9 cellular contexts compared by ENCODE assay signal in genomic region chr14:64801800-64802199, GRCh38.
A peak's percentile ranks its signal among the peaks of the same experiment; 100 is the strongest.
DNase-seq lines count a peak whose midpoint lies in the region; ATAC-seq, FAIRE-seq and TF ChIP-seq lines count a peak whose summit lies in the region.
"Had no signal": no experiment of that assay in that cellular context is flagged by ENCODE, and none has a peak within 500 bp of the region (broad histone marks: within the 10 kb centered on the region; RNA-seq: fewer than 3 reads in every experiment).

No MANE protein-coding gene starts in this region.

- in situ Hi-C loops in SK-MEL-5 (cut with HindIII; ENCODE audit: low pct_unique_long_range_greater_than_20kb, low sequenced_read_pairs) = no loop called here

- H3K27me3 ChIP-seq in pancreas = no peaks in the 10 kb centered on the region

- H3K4me1 ChIP-seq in pancreas = peaks cover 0 to 9% (median 5%) of the 10 kb centered on the region in 3 donors

- no peak for ATAC-seq in HG03135 (IDR thresholded peaks at IDR 0.05; ENCODE audit: unreplicated experiment)
- no peak for ATAC-seq in pancreas
- no peak for ATAC-seq in HG03045 (IDR thresholded peaks at IDR 0.05; ENCODE audit: unreplicated experiment)
- ATAC-seq: left colon had no signal

- intact Hi-C loops in pancreas (cut with DNase I) = no loop called here

- no peak overlapping the region for H3K27ac ChIP-seq in pancreas

- 94 to 96% methylated on average over 1 of the region's 1 CpG for WGBS in pancreas, 2 donors

- peak; percentile 48 for TF ChIP-seq CTCF in GM12864 (IDR thresholded peaks at IDR 0.05; ENCODE audit: low read depth, low read length, missing control alignments)
- TF ChIP-seq CTCF in pancreas (IDR thresholded peaks at IDR 0.05) = no peak

- FAIRE-seq in pancreas (lab: Jason Lieb, UNC) = no peak

- DNase-seq in AG08396 (ENCODE audit: low spot score) (peak; percentile 32), GM12864 (ENCODE audit: low read depth) (no peak), SK-MEL-5 (ENCODE audit: low read depth, low spot score) (peak; percentile 44), iPS-NIHi11 (ENCODE audit: low spot score) (peak; percentile 73), NCI-H2029 (lab: John Stamatoyannopoulos, UW) (no peak), pancreas (no peak)
- DNase-seq: left colon had no signal

- no peak overlapping the region for H3K4me3 ChIP-seq in GM12864 (ENCODE audit: low read depth, low read length)
- H3K4me3 ChIP-seq in pancreas = no peak overlapping the region

- no peaks in the 10 kb centered on the region for H3K36me3 ChIP-seq in pancreas

- no peaks in the 10 kb centered on the region for H3K9me3 ChIP-seq in pancreas

Comparison
In these comparisons a context has a peak if more than half of its experiments do, and no peak if none do; other contexts are left out.
1. DNase-seq: peak in AG08396 (single experiment), SK-MEL-5 (single experiment) and iPS-NIHi11 (single experiment); none in GM12864 (single experiment), NCI-H2029 (single experiment) and pancreas (0 of 6).